In genomic region chr14:55749946-55750345, GRCh38 we compare ENCODE assay signal across 20 cellular contexts.
"Had no signal": no experiment of that assay in that cellular context is flagged by ENCODE, and none has a peak within 500 bp of the region (broad histone marks: within the 10 kb centered on the region; RNA-seq: fewer than 3 reads in every experiment).

No MANE protein-coding gene starts in this region.

- H3K27ac Mint-ChIP-seq: activated CD4-positive, alpha-beta T cell treated with anti-CD3 and anti-CD28 coated beads, Interleukin-2, amount 10 ng/mL, durations not matched to agents 24 days and 14 days; activated naive CD8-positive, alpha-beta T cell; activated T-cell treated with anti-CD3 and anti-CD28 coated beads, Interleukin-2, amount 50 U/mL, for 72 hours; immature natural killer cell; nephron had no signal

- H3K9me3 ChIP-seq: colonic mucosa, prostate gland had no signal

- H3K27me3 Mint-ChIP-seq: activated CD4-positive, alpha-beta T cell treated with anti-CD3 and anti-CD28 coated beads, Interleukin-2, amount 10 ng/mL, durations not matched to agents 24 days and 14 days; activated naive CD8-positive, alpha-beta T cell had no signal

- H3K4me2 ChIP-seq: smooth muscle cell had no signal

- H3K4me1 ChIP-seq: colonic mucosa, prostate gland had no signal

- DNase-seq: activated CD4-positive, alpha-beta T cell treated with anti-CD3 and anti-CD28 coated beads, Interleukin-2, amount 10 ng/mL, durations not matched to agents 24 days and 14 days; activated CD4-positive, CD25-positive, alpha-beta regulatory T cell; activated CD8-positive, alpha-beta memory T cell treated with anti-CD3 and anti-CD28 coated beads, Interleukin-2, amount 50 U/mL, for 48 hours; activated gamma-delta T cell treated with Interleukin-2 at 50 U/mL for 16 hours; activated T-cell treated with anti-CD3 and anti-CD28 coated beads, Interleukin-2, amount 50 U/mL, for 72 hours; amniotic stem cell; colonic mucosa; effector CD4-positive, alpha-beta T cell; foreskin melanocyte; immature natural killer cell; occipital lobe; right cardiac atrium; stimulated activated CD4-positive, alpha-beta T cell treated with anti-CD3 and anti-CD28 coated beads, Interleukin-4, amount 100 ng/mL, for 4 hours; stimulated activated CD8-positive, alpha-beta memory T cell treated with anti-CD3 and anti-CD28 coated beads, Interleukin-4, amount 100 ng/mL, for 48 hours; stimulated activated naive CD4-positive, alpha-beta T cell treated with Interleukin-2 at 50 U/mL for 16 hours; T-helper 2 cell had no signal

- H3K27ac ChIP-seq: colonic mucosa, prostate gland had no signal

- H3K27me3 ChIP-seq: colonic mucosa had no signal

- H3K36me3 ChIP-seq: colonic mucosa, prostate gland had no signal

- H3K36me3 Mint-ChIP-seq: activated naive CD8-positive, alpha-beta T cell; immature natural killer cell had no signal

- H3K4me3 ChIP-seq: colonic mucosa, prostate gland, smooth muscle cell had no signal

- H3K9me3 Mint-ChIP-seq: activated CD4-positive, alpha-beta T cell treated with anti-CD3 and anti-CD28 coated beads, Interleukin-2, amount 10 ng/mL, durations not matched to agents 24 days and 14 days; activated T-cell treated with anti-CD3 and anti-CD28 coated beads, Interleukin-2, amount 50 U/mL, for 72 hours; immature natural killer cell; nephron had no signal

- ATAC-seq: right cardiac atrium had no signal

- H3K4me3 Mint-ChIP-seq: activated CD4-positive, alpha-beta T cell treated with anti-CD3 and anti-CD28 coated beads, Interleukin-2, amount 10 ng/mL, durations not matched to agents 24 days and 14 days; activated naive CD8-positive, alpha-beta T cell; activated T-cell treated with anti-CD3 and anti-CD28 coated beads, Interleukin-2, amount 50 U/mL, for 72 hours; immature natural killer cell; nephron had no signal
